ENCODE assay signal across 30 cellular contexts in the genomic region with DNA sequence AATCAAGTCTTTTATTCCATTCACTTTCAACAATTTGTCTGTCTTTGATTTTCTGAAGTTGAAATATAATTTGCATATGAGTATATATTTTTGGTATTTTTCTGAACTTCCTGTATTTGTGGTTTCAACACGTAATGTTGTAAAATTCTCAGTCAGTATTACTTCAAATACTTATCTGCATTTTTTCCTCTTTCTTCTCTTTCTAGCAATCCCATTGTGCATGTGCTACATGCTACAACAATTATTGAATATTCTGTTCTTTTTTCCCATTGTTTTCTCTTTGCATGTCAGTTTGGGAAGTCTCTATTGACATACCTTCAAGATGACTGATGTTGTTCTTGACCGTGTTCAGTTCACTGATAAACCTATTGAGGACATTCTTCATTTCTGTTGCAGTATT. TPM values are rescaled to one million over a fixed set of nuclear protein-coding genes. Genes with fewer than 3 reads are reported as not detected.
"Had no signal": no experiment of that assay in that cellular context is flagged by ENCODE, and none has a peak within 500 bp of the region (broad histone marks: within the 10 kb centered on the region; RNA-seq: fewer than 3 reads in every experiment).

No MANE protein-coding gene starts in this region.

- H3K9me3 ChIP-seq: colonic mucosa, mucosa of descending colon, neutrophil, prostate gland, upper lobe of left lung had no signal

- H3K4me3 Mint-ChIP-seq: mesothelial cell of epicardium; naive B cell; natural killer cell treated with Interleukin-12 subunit alpha and Interleukin-12 subunit beta and Interleukin-15 and Interleukin-18, amount 100 ng/mL, for 72 hours; neural crest cell; stimulated activated naive B cell treated with anti-CD40 and anti-IgM and Interleukin-4, amounts not matched to agents 10 μg/mL and 1 μg/mL and 100 μg/mL, for 72 hours; stimulated activated naive CD8-positive, alpha-beta T cell treated with anti-CD3 and anti-CD28 coated beads, Interleukin-15, Interleukin-2, amounts not matched to agents 100 ng/mL and 50 ng/mL, for 24 hours had no signal

- H3K27ac Mint-ChIP-seq: mesothelial cell of epicardium; naive B cell; natural killer cell treated with Interleukin-12 subunit alpha and Interleukin-12 subunit beta and Interleukin-15 and Interleukin-18, amount 100 ng/mL, for 72 hours; stimulated activated naive B cell treated with anti-CD40 and anti-IgM and Interleukin-4, amounts not matched to agents 10 μg/mL and 1 μg/mL and 100 μg/mL, for 72 hours; stimulated activated naive CD8-positive, alpha-beta T cell treated with anti-CD3 and anti-CD28 coated beads, Interleukin-15, Interleukin-2, amounts not matched to agents 100 ng/mL and 50 ng/mL, for 24 hours had no signal

- H3K79me2 ChIP-seq: parathyroid adenoma had no signal

- FAIRE-seq: endothelial cell of umbilical vein, frontal cortex, urothelium cell line had no signal

- H3K36me3 Mint-ChIP-seq: mesothelial cell of epicardium had no signal

- H3K4me1 ChIP-seq: colonic mucosa, prostate gland had no signal

- ATAC-seq: left cardiac atrium; left lung; mucosa of descending colon; natural killer cell treated with Interleukin-12 subunit alpha and Interleukin-12 subunit beta and Interleukin-15 and Interleukin-18, amount 100 ng/mL, for 72 hours; stimulated activated naive B cell treated with anti-CD40 and anti-IgM and Interleukin-4, amounts not matched to agents 10 μg/mL and 1 μg/mL and 100 μg/mL, for 72 hours had no signal

- DNase-seq: colonic mucosa; dermis blood vessel endothelial cell; effector memory CD4-positive, alpha-beta T cell; erythroblast; esophagus squamous epithelium; left cardiac atrium; left lung; mesenchymal stem cell; mucosa of descending colon; naive B cell; stimulated activated CD4-positive, alpha-beta T cell treated with anti-CD3 and anti-CD28 coated beads, Interleukin-15, amount 100 ng/mL, for 24 hours; stimulated activated CD4-positive, alpha-beta T cell treated with anti-CD3 and anti-CD28 coated beads, Interleukin-2, amount 100 ng/mL, for 48 hours; stimulated activated naive B cell treated with anti-CD40 and anti-IgM and Interleukin-4, amounts not matched to agents 10 μg/mL and 1 μg/mL and 100 μg/mL, for 72 hours; upper lobe of left lung had no signal

- H3K27ac ChIP-seq: colonic mucosa, esophagus squamous epithelium, left lung, neutrophil, parathyroid adenoma, prostate gland, right atrium auricular region, skin epidermis, thoracic aorta, tibial nerve, upper lobe of left lung had no signal

- H3K36me3 ChIP-seq: colonic mucosa, esophagus squamous epithelium, left lung, neutrophil, prostate gland, right atrium auricular region, thoracic aorta, tibial nerve, upper lobe of left lung had no signal

- H2AFZ ChIP-seq: parathyroid adenoma had no signal

- H3K9me3 Mint-ChIP-seq: neural crest cell had no signal

- H3K4me3 ChIP-seq: colonic mucosa, esophagus squamous epithelium, left lung, mucosa of descending colon, prostate gland, right atrium auricular region, skin epidermis, thoracic aorta, tibial nerve, upper lobe of left lung had no signal

- H3K9ac ChIP-seq: parathyroid adenoma had no signal

RNA-seq across cellular contexts. Expression of gene ANKRD18A, which starts 5.6 kb away (rescaled TPM):
- total RNA-seq: dermis blood vessel endothelial cell, endothelial cell of umbilical vein, lung microvascular endothelial cell, osteoblast, thoracic aorta had no signal
